Comparison of ENCODE assay signal across 9 cellular contexts in genomic region chr6:21808045-21808470, GRCh38.
DNase-seq lines count a peak whose midpoint lies in the region; ATAC-seq and TF ChIP-seq lines count a peak whose summit lies in the region.
"Had no signal": no experiment of that assay in that cellular context is flagged by ENCODE, and none has a peak within 500 bp of the region (broad histone marks: within the 10 kb centered on the region; RNA-seq: fewer than 3 reads in every experiment).

No MANE protein-coding gene starts in this region.

- no peak for ATAC-seq in HG03135 (IDR thresholded peaks at IDR 0.05; ENCODE audit: unreplicated experiment)

- POLR2A ChIA-PET in HEK293T (lab: Yijun Ruan, JAX): interaction anchor here (1.2 to 1.7 kb wide), 2 partner anchors 48 to 215 kb away, joined by 3 to 5 read pairs; partner anchors contain the start of gene SOX4

- H3K4me3 ChIP-seq in astrocyte of the cerebellum (ENCODE audit: low read depth, low read length): no peak overlapping the region
- H3K4me3 ChIP-seq in right atrium auricular region: no peak overlapping the region
- no peak overlapping the region for H3K4me3 ChIP-seq in smooth muscle cell
- no peak overlapping the region for H3K4me3 ChIP-seq in H7 (ENCODE audit: insufficient read depth, low read depth, low read length)
- H3K4me3 ChIP-seq: pancreas had no signal

- no peak overlapping the region for H3K9ac ChIP-seq in smooth muscle cell (ENCODE audit: low read depth)

- H2AFZ ChIP-seq in smooth muscle cell (ENCODE audit: low read depth): no peak overlapping the region

- no peaks in the 10 kb centered on the region for H4K20me1 ChIP-seq in smooth muscle cell (ENCODE audit: low read depth)

- 25% methylated on average over 7 of the region's 7 CpGs for WGBS in smooth muscle cell (ENCODE audit: low lambda C conversion rate)

- H3K4me1 ChIP-seq in right atrium auricular region (peaks cover 0 to 26% of the 10 kb centered on the region in 2 donors), smooth muscle cell (ENCODE audit: low read depth) (no peaks in the 10 kb centered on the region)
- H3K4me1 ChIP-seq: pancreas had no signal

- peaks cover 13% of the 10 kb centered on the region for H3F3A ChIP-seq in smooth muscle cell (ENCODE audit: low read depth)

- peak overlapping the region; percentile 41 to 57 for H3K27ac ChIP-seq in right atrium auricular region
- H3K27ac ChIP-seq in smooth muscle cell (ENCODE audit: low read depth): peak overlapping the region; percentile 59
- H3K27ac ChIP-seq: pancreas had no signal

- TF ChIP-seq CTCF in astrocyte of the cerebellum (IDR thresholded peaks at IDR 0.05; ENCODE audit: low read depth, low read length, missing control alignments): no peak
- no peak for TF ChIP-seq CTCF in right atrium auricular region (IDR thresholded peaks at IDR 0.05)
- TF ChIP-seq CTCF in smooth muscle cell (IDR thresholded peaks at IDR 0.05; ENCODE audit: borderline replicate concordance, insufficient read depth, poor library complexity, severe bottlenecking): no peak

- H3K36me3 ChIP-seq in right atrium auricular region (no peaks in the 10 kb centered on the region), smooth muscle cell (ENCODE audit: low read depth) (no peaks in the 10 kb centered on the region), H7 (replicated peaks; ENCODE audit: control insufficient read depth, insufficient read depth, low read length) (peaks cover 2% of the 10 kb centered on the region)
- H3K36me3 ChIP-seq: pancreas had no signal

- H3K4me2 ChIP-seq in smooth muscle cell: peak overlapping the region; percentile 81

- DNase-seq in HEK293T (ENCODE audit: extremely low spot score) (no peak), astrocyte of the cerebellum (ENCODE audit: low read depth) (peak; percentile 64), right atrium auricular region (ENCODE audit: low spot score) (peak; percentile 65), smooth muscle cell (lab: John Stamatoyannopoulos, UW; ENCODE audit: unreplicated experiment) (no peak), NCI-H345 treated with DMSO at 0.1 percent for 48 hours (lab: John Stamatoyannopoulos, UW; ENCODE audit: unreplicated experiment) (no peak), H7 (no peak), pons (ENCODE audit: low spot score) (no peak)
- DNase-seq: pancreas had no signal

- H3K27me3 ChIP-seq in right atrium auricular region (no peaks in the 10 kb centered on the region), smooth muscle cell (ENCODE audit: low read depth) (no peaks in the 10 kb centered on the region), H7 (ENCODE audit: control insufficient read depth, insufficient read depth, low read length) (no peaks in the 10 kb centered on the region)
- H3K27me3 ChIP-seq: pancreas had no signal

- no peaks in the 10 kb centered on the region for H3K79me2 ChIP-seq in smooth muscle cell (ENCODE audit: low read depth)

- in situ Hi-C loops in astrocyte of the cerebellum (cut with HindIII; ENCODE audit: low sequenced_read_pairs): no loop called here

- CTCF ChIA-PET in HEK293T (lab: Yijun Ruan, JAX): interaction anchor here (0.5 to 0.7 kb wide), 2 partner anchors 207 to 210 kb away, joined by 3 read pairs; no protein-coding TSS in a partner anchor

- H3K9me3 ChIP-seq in right atrium auricular region (no peaks in the 10 kb centered on the region), smooth muscle cell (replicated peaks; ENCODE audit: low read depth) (no peaks in the 10 kb centered on the region)
- H3K9me3 ChIP-seq: pancreas had no signal

TF ChIP-seq in HEK293T, 16 proteins besides CTCF, POLR2A, EP300 and RAD21:
- TF ChIP-seq ZNF384 (IDR thresholded peaks at IDR 0.05): peak; percentile 51; the same call in 1 of the 2 replicates
- TF ChIP-seq NFRKB (IDR thresholded peaks at IDR 0.05): no peak

Comparison
In these comparisons a context has a peak if more than half of its experiments do, and no peak if none do; other contexts are left out.
1. DNase-seq: peak in astrocyte of the cerebellum (single experiment) and right atrium auricular region (single experiment); none in HEK293T (single experiment), smooth muscle cell (single experiment), NCI-H345 treated with DMSO at 0.1 percent for 48 hours (single experiment), H7 (single experiment) and pons (single experiment).